11 cellular contexts compared by ENCODE assay signal in the genomic region with DNA sequence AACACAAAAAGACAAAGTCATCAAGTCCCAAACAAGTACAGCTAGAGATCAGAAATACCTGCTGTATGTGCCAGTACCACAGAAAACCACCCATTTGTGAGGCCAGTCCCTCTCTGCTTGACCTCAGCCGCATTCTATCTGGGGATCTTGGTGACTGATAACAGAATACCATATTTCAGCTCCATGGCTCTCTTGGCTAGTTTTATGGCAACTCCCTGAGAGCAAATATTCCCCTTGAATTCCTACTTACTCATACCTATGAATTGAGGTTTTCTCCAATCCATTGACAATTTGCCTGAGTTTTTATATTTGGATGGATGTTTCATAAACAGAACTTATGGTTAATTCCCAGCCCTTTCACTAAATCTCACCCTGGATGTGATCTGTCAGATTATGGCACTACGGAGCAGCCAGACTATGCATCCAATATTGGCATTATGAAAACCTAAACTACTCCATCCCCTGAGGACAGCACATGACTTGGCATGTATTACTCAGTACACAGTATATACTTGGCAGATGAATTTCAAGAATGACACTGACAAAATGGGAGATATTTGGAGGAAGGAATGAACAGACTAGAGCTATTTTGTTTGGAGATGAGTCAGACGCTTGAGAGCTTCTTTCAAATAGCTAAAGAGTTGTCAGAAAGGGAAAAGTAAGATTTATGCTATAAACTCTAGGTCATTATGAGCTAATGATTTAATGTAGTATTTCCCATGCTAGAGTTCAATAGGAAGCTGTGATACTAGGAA.
DNase-seq lines count a peak whose midpoint lies in the region; ATAC-seq, FAIRE-seq and TF ChIP-seq lines count a peak whose summit lies in the region.
"Had no signal": no experiment of that assay in that cellular context is flagged by ENCODE, and none has a peak within 500 bp of the region (broad histone marks: within the 10 kb centered on the region; RNA-seq: fewer than 3 reads in every experiment).

No MANE protein-coding gene starts in this region.

- H3K27ac ChIP-seq in smooth muscle cell (ENCODE audit: low read depth) (peak overlapping the region; percentile 19), tibial artery (no peak overlapping the region), sigmoid colon (no peak overlapping the region)
- H3K27ac ChIP-seq: 22Rv1, stomach had no signal

- no peak for TF ChIP-seq POLR2A in sigmoid colon (IDR thresholded peaks at IDR 0.05)

- TF ChIP-seq EP300 in sigmoid colon (IDR thresholded peaks at IDR 0.05), result no peak

- intact Hi-C loops in activated T-helper 1 cell treated with anti-CD3 and anti-CD28 coated beads, Interleukin-12 subunit alpha, Interleukin-12 subunit beta, Interleukin-2, Interleukin-4 antibody, amounts not matched to agents 30 ng/mL and 10 ng/mL and 1 ng/mL, durations not matched to agents 14 hours and 24 hours and 36 hours (cut with micrococcal nuclease), result no loop called here
- intact Hi-C loops in tibial artery (cut with DNase I; ENCODE audit: low total_unique reads) (no loop called here), sigmoid colon (cut with DNase I) (no loop called here)

- no peak overlapping the region for H3K9ac ChIP-seq in smooth muscle cell (ENCODE audit: low read depth)

- DNase-seq in NOMO-1 treated with DMSO at 0.1 percent for 48 hours (lab: John Stamatoyannopoulos, UW; ENCODE audit: unreplicated experiment) (peak; percentile 56), NOMO-1 treated with dmso at 0.1 percent for 144 hours (lab: John Stamatoyannopoulos, UW; ENCODE audit: unreplicated experiment) (no peak), smooth muscle cell (lab: John Stamatoyannopoulos, UW; ENCODE audit: unreplicated experiment) (no peak), D721Med (ENCODE audit: insufficient read length, low spot score) (no peak), tibial artery (no peak), sigmoid colon (no peak)
- DNase-seq in activated T-helper 1 cell treated with anti-CD3 and anti-CD28 coated beads, Interleukin-12 subunit alpha, Interleukin-12 subunit beta, Interleukin-2, Interleukin-4 antibody, amounts not matched to agents 30 ng/mL and 10 ng/mL and 1 ng/mL, durations not matched to agents 14 hours and 24 hours and 36 hours (ENCODE audit: low spot score), result no peak
- DNase-seq: naive B cell, stomach had no signal

- H3K9me3 Mint-ChIP-seq in activated T-helper 1 cell treated with anti-CD3 and anti-CD28 coated beads, Interleukin-12 subunit alpha, Interleukin-12 subunit beta, Interleukin-2, Interleukin-4 antibody, amounts not matched to agents 30 ng/mL and 10 ng/mL and 1 ng/mL, durations not matched to agents 14 hours and 24 hours and 36 hours, result peaks cover 4% of the 10 kb centered on the region
- H3K9me3 Mint-ChIP-seq: naive B cell had no signal

- no peaks in the 10 kb centered on the region for H3K36me3 ChIP-seq in smooth muscle cell (ENCODE audit: low read depth)
- peaks cover 5 to 8% (median 7%) of the 10 kb centered on the region in 3 donors for H3K36me3 ChIP-seq in tibial artery
- H3K36me3 ChIP-seq in sigmoid colon, result peaks cover 0 to 11% (median 0%) of the 10 kb centered on the region in 4 donors

- ATAC-seq in HG03095 (IDR thresholded peaks at IDR 0.05; ENCODE audit: unreplicated experiment), result peak; percentile 30

- no peaks in the 10 kb centered on the region for H3K27me3 ChIP-seq in smooth muscle cell (ENCODE audit: low read depth)
- H3K27me3 ChIP-seq in tibial artery, result no peaks in the 10 kb centered on the region
- no peaks in the 10 kb centered on the region for H3K27me3 ChIP-seq in sigmoid colon
- H3K27me3 ChIP-seq: stomach had no signal

- H3K9me3 ChIP-seq in smooth muscle cell (replicated peaks; ENCODE audit: low read depth) (no peaks in the 10 kb centered on the region), tibial artery (no peaks in the 10 kb centered on the region), sigmoid colon (no peaks in the 10 kb centered on the region)
- H3K9me3 ChIP-seq: stomach had no signal

- H4K20me1 ChIP-seq in smooth muscle cell (ENCODE audit: low read depth), result no peaks in the 10 kb centered on the region

- H3K4me2 ChIP-seq in smooth muscle cell, result no peak overlapping the region

- FAIRE-seq in D721Med (lab: Jason Lieb, UNC), result no peak

- TF ChIP-seq CTCF in smooth muscle cell (IDR thresholded peaks at IDR 0.05; ENCODE audit: borderline replicate concordance, insufficient read depth, poor library complexity, severe bottlenecking) (no peak), D721Med (IDR thresholded peaks at IDR 0.05; ENCODE audit: insufficient read depth, missing control alignments) (no peak), tibial artery (IDR thresholded peaks at IDR 0.05) (no peak), sigmoid colon (IDR thresholded peaks at IDR 0.05) (no peak)

- 78% methylated on average over 3 of the region's 3 CpGs for WGBS in smooth muscle cell (ENCODE audit: low lambda C conversion rate)
- 83 to 85% methylated on average over 3 of the region's 3 CpGs for WGBS in sigmoid colon, 2 donors

- H3K79me2 ChIP-seq in smooth muscle cell (ENCODE audit: low read depth), result no peaks in the 10 kb centered on the region

- peak overlapping the region; percentile 25 for H3K27ac Mint-ChIP-seq in activated T-helper 1 cell treated with anti-CD3 and anti-CD28 coated beads, Interleukin-12 subunit alpha, Interleukin-12 subunit beta, Interleukin-2, Interleukin-4 antibody, amounts not matched to agents 30 ng/mL and 10 ng/mL and 1 ng/mL, durations not matched to agents 14 hours and 24 hours and 36 hours

- H3K4me3 ChIP-seq in smooth muscle cell (no peak overlapping the region), tibial artery (no peak overlapping the region), sigmoid colon (no peak overlapping the region)
- H3K4me3 ChIP-seq: stomach had no signal

- H3F3A ChIP-seq in smooth muscle cell (ENCODE audit: low read depth), result no peaks in the 10 kb centered on the region

- H3K36me3 Mint-ChIP-seq in activated T-helper 1 cell treated with anti-CD3 and anti-CD28 coated beads, Interleukin-12 subunit alpha, Interleukin-12 subunit beta, Interleukin-2, Interleukin-4 antibody, amounts not matched to agents 30 ng/mL and 10 ng/mL and 1 ng/mL, durations not matched to agents 14 hours and 24 hours and 36 hours (ENCODE audit: low read depth), result peaks cover 26% of the 10 kb centered on the region

- peaks cover 52% of the 10 kb centered on the region for H3K4me1 Mint-ChIP-seq in activated T-helper 1 cell treated with anti-CD3 and anti-CD28 coated beads, Interleukin-12 subunit alpha, Interleukin-12 subunit beta, Interleukin-2, Interleukin-4 antibody, amounts not matched to agents 30 ng/mL and 10 ng/mL and 1 ng/mL, durations not matched to agents 14 hours and 24 hours and 36 hours (ENCODE audit: low read depth)

- H3K4me1 ChIP-seq in smooth muscle cell (ENCODE audit: low read depth) (no peaks in the 10 kb centered on the region), tibial artery (no peaks in the 10 kb centered on the region), sigmoid colon (no peaks in the 10 kb centered on the region)
- H3K4me1 ChIP-seq: stomach had no signal

- H3K4me3 Mint-ChIP-seq in activated T-helper 1 cell treated with anti-CD3 and anti-CD28 coated beads, Interleukin-12 subunit alpha, Interleukin-12 subunit beta, Interleukin-2, Interleukin-4 antibody, amounts not matched to agents 30 ng/mL and 10 ng/mL and 1 ng/mL, durations not matched to agents 14 hours and 24 hours and 36 hours, result no peak overlapping the region
- H3K4me3 Mint-ChIP-seq: naive B cell had no signal

- H2AFZ ChIP-seq in smooth muscle cell (ENCODE audit: low read depth), result no peak overlapping the region

- H3K27me3 Mint-ChIP-seq in activated T-helper 1 cell treated with anti-CD3 and anti-CD28 coated beads, Interleukin-12 subunit alpha, Interleukin-12 subunit beta, Interleukin-2, Interleukin-4 antibody, amounts not matched to agents 30 ng/mL and 10 ng/mL and 1 ng/mL, durations not matched to agents 14 hours and 24 hours and 36 hours (ENCODE audit: insufficient read depth), result no peaks in the 10 kb centered on the region
- H3K27me3 Mint-ChIP-seq: naive B cell had no signal
